In genomic region chr1:1393014-1393413, GRCh38 we compare ENCODE assay signal across 20 cellular contexts. TPM values are rescaled to one million over a fixed set of nuclear protein-coding genes. Genes with fewer than 3 reads are reported as not detected.
A peak's percentile ranks its signal among the peaks of the same experiment; 100 is the strongest.
DNase-seq lines count a peak whose midpoint lies in the region; ATAC-seq, FAIRE-seq and TF ChIP-seq lines count a peak whose summit lies in the region.
"Had no signal": no experiment of that assay in that cellular context is flagged by ENCODE, and none has a peak within 500 bp of the region (broad histone marks: within the 10 kb centered on the region; RNA-seq: fewer than 3 reads in every experiment).

No MANE protein-coding gene starts in this region.

- intact Hi-C loops in psoas muscle (cut with DNase I): no loop called here

- H3K27me3 ChIP-seq in astrocyte (ENCODE audit: insufficient read depth, low read length) (no peaks in the 10 kb centered on the region), psoas muscle (ENCODE audit: insufficient read depth in 3 of 3, low read length in 2 of 3) (no peaks in the 10 kb centered on the region), neural progenitor cell (no peaks in the 10 kb centered on the region)
- H3K27me3 ChIP-seq: BE2C had no signal

- H3K4me2 ChIP-seq in astrocyte (ENCODE audit: low read length) (no peak overlapping the region), neural progenitor cell (no peak overlapping the region)

- H2AFZ ChIP-seq in astrocyte (ENCODE audit: low read depth, low read length) (no peak overlapping the region), neural progenitor cell (replicated peaks) (no peak overlapping the region)

- H3K4me3 ChIP-seq in astrocyte (ENCODE audit: insufficient read depth, low read depth, low read length) (no peak overlapping the region), psoas muscle (no peak overlapping the region), neural progenitor cell (no peak overlapping the region)

- H3K9ac ChIP-seq in astrocyte (ENCODE audit: low read length) (no peak overlapping the region), neural progenitor cell (no peak overlapping the region)

- FAIRE-seq in GM12891 (lab: Jason Lieb, UNC) (no peak), astrocyte (lab: Jason Lieb, UNC) (no peak)
- FAIRE-seq: A204.1, D721Med, G401.6, GM12892 had no signal

- H3K4me3 Mint-ChIP-seq in activated naive CD8-positive, alpha-beta T cell: no peak overlapping the region
- H3K4me3 Mint-ChIP-seq in activated naive CD8-positive, alpha-beta T cell treated with anti-CD3 and anti-CD28 coated beads, Interleukin-2, amount 50 U/mL, for 24 hours: no peak overlapping the region
- H3K4me3 Mint-ChIP-seq in astrocyte (ENCODE audit: unreplicated experiment) (no peak overlapping the region), neural progenitor cell (no peak overlapping the region)
- H3K4me3 Mint-ChIP-seq: CD4-positive, alpha-beta memory T cell; H9 had no signal

- 79 to 88% (median 80%) methylated on average over 4 of the region's 4 CpGs for WGBS in psoas muscle, 3 donors

- peak overlapping the region; percentile 34 for H3K27ac Mint-ChIP-seq in activated naive CD8-positive, alpha-beta T cell
- no peak overlapping the region for H3K27ac Mint-ChIP-seq in activated naive CD8-positive, alpha-beta T cell treated with anti-CD3 and anti-CD28 coated beads, Interleukin-2, amount 50 U/mL, for 24 hours
- peak overlapping the region; percentile 12 for H3K27ac Mint-ChIP-seq in astrocyte (ENCODE audit: unreplicated experiment)
- H3K27ac Mint-ChIP-seq in neural progenitor cell: no peak overlapping the region
- H3K27ac Mint-ChIP-seq: H9 had no signal

- H3K4me1 Mint-ChIP-seq in activated naive CD8-positive, alpha-beta T cell (ENCODE audit: low read depth): peaks cover 18% of the 10 kb centered on the region
- peaks cover 23% of the 10 kb centered on the region for H3K4me1 Mint-ChIP-seq in activated naive CD8-positive, alpha-beta T cell treated with anti-CD3 and anti-CD28 coated beads, Interleukin-2, amount 50 U/mL, for 24 hours
- H3K4me1 Mint-ChIP-seq in astrocyte (ENCODE audit: low read depth, unreplicated experiment) (peaks cover 12% of the 10 kb centered on the region), neural progenitor cell (peaks cover under 1% of the 10 kb centered on the region)

- H3K27ac ChIP-seq in astrocyte (ENCODE audit: low read depth, low read length): no peak overlapping the region
- H3K27ac ChIP-seq in psoas muscle: peak overlapping the region; percentile 68
- H3K27ac ChIP-seq in neural progenitor cell: no peak overlapping the region
- H3K27ac ChIP-seq: C4-2B had no signal

- H3K36me3 Mint-ChIP-seq in activated naive CD8-positive, alpha-beta T cell: peaks cover 3% of the 10 kb centered on the region
- peaks cover 71% of the 10 kb centered on the region for H3K36me3 Mint-ChIP-seq in activated naive CD8-positive, alpha-beta T cell treated with anti-CD3 and anti-CD28 coated beads, Interleukin-2, amount 50 U/mL, for 24 hours (ENCODE audit: low read depth)
- H3K36me3 Mint-ChIP-seq in astrocyte (ENCODE audit: low read depth, unreplicated experiment): peaks cover 23% of the 10 kb centered on the region
- peaks cover 40% of the 10 kb centered on the region for H3K36me3 Mint-ChIP-seq in neural progenitor cell

- H3K27me3 Mint-ChIP-seq in activated naive CD8-positive, alpha-beta T cell: no peaks in the 10 kb centered on the region
- no peaks in the 10 kb centered on the region for H3K27me3 Mint-ChIP-seq in activated naive CD8-positive, alpha-beta T cell treated with anti-CD3 and anti-CD28 coated beads, Interleukin-2, amount 50 U/mL, for 24 hours
- no peaks in the 10 kb centered on the region for H3K27me3 Mint-ChIP-seq in astrocyte (ENCODE audit: low read depth, unreplicated experiment)
- H3K27me3 Mint-ChIP-seq in neural progenitor cell (ENCODE audit: insufficient read depth, low read depth): peaks cover 2% of the 10 kb centered on the region
- H3K27me3 Mint-ChIP-seq: CD4-positive, alpha-beta memory T cell had no signal

- ATAC-seq in activated naive CD8-positive, alpha-beta T cell treated with anti-CD3 and anti-CD28 coated beads, Interleukin-2, amount 50 U/mL, for 24 hours: no peak
- no peak for ATAC-seq in psoas muscle

- no peak for TF ChIP-seq CTCF in astrocyte (IDR thresholded peaks at IDR 0.05; ENCODE audit: insufficient read depth, low read depth, low read length)
- no peak for TF ChIP-seq CTCF in psoas muscle (IDR thresholded peaks at IDR 0.05)
- TF ChIP-seq CTCF in neural progenitor cell (IDR thresholded peaks at IDR 0.05): no peak

- H4K20me1 ChIP-seq in astrocyte (ENCODE audit: insufficient read depth, low read length) (peaks cover 62% of the 10 kb centered on the region), neural progenitor cell (ENCODE audit: low read depth) (peaks cover 10% of the 10 kb centered on the region)

- no peaks in the 10 kb centered on the region for H3K9me3 Mint-ChIP-seq in activated naive CD8-positive, alpha-beta T cell (ENCODE audit: low read depth)
- H3K9me3 Mint-ChIP-seq in activated naive CD8-positive, alpha-beta T cell treated with anti-CD3 and anti-CD28 coated beads, Interleukin-2, amount 50 U/mL, for 24 hours: no peaks in the 10 kb centered on the region
- no peaks in the 10 kb centered on the region for H3K9me3 Mint-ChIP-seq in astrocyte (ENCODE audit: unreplicated experiment)
- no peaks in the 10 kb centered on the region for H3K9me3 Mint-ChIP-seq in neural progenitor cell
- H3K9me3 Mint-ChIP-seq: CD4-positive, alpha-beta memory T cell; H9 had no signal

- H3K4me1 ChIP-seq in astrocyte (ENCODE audit: insufficient read depth, low read length) (peaks cover 8% of the 10 kb centered on the region), psoas muscle (peaks cover 34% of the 10 kb centered on the region), neural progenitor cell (peaks cover 2% of the 10 kb centered on the region)
- H3K4me1 ChIP-seq: BE2C had no signal

- H3K9me3 ChIP-seq in astrocyte (ENCODE audit: insufficient read depth, low read depth, low read length): no peaks in the 10 kb centered on the region
- no peaks in the 10 kb centered on the region for H3K9me3 ChIP-seq in psoas muscle
- no peaks in the 10 kb centered on the region for H3K9me3 ChIP-seq in neural progenitor cell (ENCODE audit: low read depth)
- H3K9me3 ChIP-seq: BE2C had no signal

- DNase-seq in activated naive CD8-positive, alpha-beta T cell treated with anti-CD3 and anti-CD28 coated beads, Interleukin-2, amount 50 U/mL, for 24 hours: no peak
- no peak for DNase-seq in GM12891 (ENCODE audit: insufficient read length, low spot score)
- DNase-seq in astrocyte (ENCODE audit: low read depth): no peak
- DNase-seq in psoas muscle: no peak
- DNase-seq in stimulated activated CD8-positive, alpha-beta memory T cell treated with anti-CD3 and anti-CD28 coated beads, Interleukin-4, amount 100 ng/mL, for 48 hours: no peak
- DNase-seq in neural progenitor cell (ENCODE audit: low spot score): no peak
- DNase-seq: BE2C; CD4-positive, alpha-beta memory T cell; COR-L47; DMS153; DMS79 treated with DMSO at 0.1 percent for 48 hours; EL; GOT3; H9 had no signal

- H3K79me2 ChIP-seq in astrocyte (ENCODE audit: insufficient read depth, low read length) (peaks cover 75% of the 10 kb centered on the region), neural progenitor cell (ENCODE audit: low read depth) (peaks cover 55% of the 10 kb centered on the region)

- no peak for TF ChIP-seq POLR2A in GM12891 (IDR thresholded peaks at IDR 0.05; ENCODE audit: low read depth, low read length)

- peaks cover 31% of the 10 kb centered on the region for H3F3A ChIP-seq in neural progenitor cell (ENCODE audit: low read depth)

- H3K36me3 ChIP-seq in astrocyte (ENCODE audit: insufficient read depth, low read length) (peaks cover 65% of the 10 kb centered on the region), psoas muscle (ENCODE audit: insufficient read depth in 1 of 2, low read depth in 1 of 2) (peaks cover 8 to 99% of the 10 kb centered on the region in 2 donors), neural progenitor cell (peaks cover 35% of the 10 kb centered on the region)

TF ChIP-seq in GM12891, 5 proteins besides CTCF, POLR2A, EP300 and RAD21:
- 0 out of 2 replicates have a peak, but pooled peaks have one; percentile 23 for TF ChIP-seq POLR2AphosphoS5 (IDR thresholded peaks at IDR 0.05; ENCODE audit: low read depth, low read length)
- TF ChIP-seq POU2F2 (IDR thresholded peaks at IDR 0.05; ENCODE audit: low read depth, low read length): no peak
TF ChIP-seq in GM12891: peak in this region for 1.

RNA-seq across cellular contexts. Expression of gene CCNL2, which starts 6.1 kb away (rescaled TPM):
- polyA plus RNA-seq in GM12891 (2012; ENCODE audit: low read depth, missing spikeins): 47.3 TPM
- total RNA-seq in astrocyte: 194 and 197 TPM in 2 replicates
- total RNA-seq in psoas muscle: 10 to 100 TPM; 40.2 to 71.8 (median 46.1) TPM
- polyA plus RNA-seq in psoas muscle: 10 to 100 TPM; 50.1 to 59.3 (median 54.7) TPM
- 143 and 198 TPM in 2 replicates for total RNA-seq in neural progenitor cell (ENCODE audit: low replicate concordance)

RNA-seq across cellular contexts. Expression of gene MRPL20, which starts 14.1 kb away (rescaled TPM):
- 199 TPM for polyA plus RNA-seq in GM12891 (2012; ENCODE audit: low read depth, missing spikeins)
- 87.3 and 88.5 TPM in 2 replicates for total RNA-seq in astrocyte
- total RNA-seq in psoas muscle: 100 to 1,000 TPM; 114 to 159 (median 143) TPM
- 100 to 1,000 TPM; 211 to 308 (median 255) TPM for polyA plus RNA-seq in psoas muscle
- total RNA-seq in neural progenitor cell (ENCODE audit: low replicate concordance): 89.0 and 96.1 TPM in 2 replicates

RNA-seq across cellular contexts. Expression of gene AURKAIP1, which starts 18.0 kb away (rescaled TPM):
- 101 TPM for polyA plus RNA-seq in GM12891 (2012; ENCODE audit: low read depth, missing spikeins)
- total RNA-seq in astrocyte (135 and 139 TPM in 2 replicates), psoas muscle (100 to 1,000 TPM; 180 to 194 (median 183) TPM), neural progenitor cell (ENCODE audit: low replicate concordance) (26.4 and 82.2 TPM in 2 replicates)
- 100 to 1,000 TPM; 306 to 534 (median 341) TPM for polyA plus RNA-seq in psoas muscle

RNA-seq across cellular contexts. Expression of gene ANKRD65, which starts 28.1 kb away (rescaled TPM):
- 0.87 TPM for polyA plus RNA-seq in GM12891 (2012; ENCODE audit: low read depth, missing spikeins)
- 0.64 TPM in 1 of 2 replicates, not detected in the other for total RNA-seq in astrocyte
- 1 to 10 TPM in 3 of 4 donors, under 1 TPM in 1; 0.77 to 5.4 (median 3.0) TPM for total RNA-seq in psoas muscle
- polyA plus RNA-seq in psoas muscle: 1 to 10 TPM; 1.1 to 2.9 (median 1.6) TPM
- 0.15 and 1.7 TPM in 2 replicates for total RNA-seq in neural progenitor cell (ENCODE audit: low replicate concordance)
- total RNA-seq: CD4-positive, alpha-beta memory T cell had no signal
- polyA plus RNA-seq: CD4-positive, alpha-beta memory T cell had no signal

RNA-seq across cellular contexts. Expression of gene MXRA8, which starts 34.7 kb away (rescaled TPM):
- 2.3 TPM for polyA plus RNA-seq in GM12891 (2012; ENCODE audit: low read depth, missing spikeins)
- total RNA-seq in astrocyte: 112 and 139 TPM in 2 replicates
- 10 to 100 TPM in 3 of 4 donors, 1 to 10 TPM in 1; 7.2 to 24.3 (median 13.5) TPM for total RNA-seq in psoas muscle
- 10 to 100 TPM in 2 of 3 donors, 1 to 10 TPM in 1; 9.8 to 16.9 (median 10.1) TPM for polyA plus RNA-seq in psoas muscle
- total RNA-seq in neural progenitor cell (ENCODE audit: low replicate concordance): 6.8 and 24.0 TPM in 2 replicates

Comparison
In these comparisons a context has a peak if more than half of its experiments do, and no peak if none do; other contexts are left out.
1. H3K27ac Mint-ChIP-seq: peak in activated naive CD8-positive, alpha-beta T cell (single experiment) and astrocyte (single experiment); none in activated naive CD8-positive, alpha-beta T cell treated with anti-CD3 and anti-CD28 coated beads, Interleukin-2, amount 50 U/mL, for 24 hours (single experiment) and neural progenitor cell (single experiment).